Comparison of ENCODE assay signal across 1 cellular context in genomic region chr7:16668049-16668858, GRCh38.
A peak's percentile ranks its signal among the peaks of the same experiment; 100 is the strongest.
TF ChIP-seq lines count a peak whose summit lies in the region.

No MANE protein-coding gene starts in this region.

TF ChIP-seq in HEK293, 187 proteins besides CTCF, POLR2A, EP300 and RAD21 (continued from another document):
- TF ChIP-seq ATF2 (tag by site-specific recombination; IDR thresholded peaks at IDR 0.05; ENCODE audit: low read depth) (no peak), ZSCAN23 (tag by site-specific recombination; IDR thresholded peaks at IDR 0.05) (no peak), ZNF571 (tag by site-specific recombination; IDR thresholded peaks at IDR 0.05) (no peak), SALL2 (tag by site-specific recombination; IDR thresholded peaks at IDR 0.05; ENCODE audit: borderline replicate concordance) (no peak), ZNF362 (tag by site-specific recombination; IDR thresholded peaks at IDR 0.05) (no peak), ZBTB48 (tag by site-specific recombination; IDR thresholded peaks at IDR 0.05) (no peak), ZNF266 (tag by site-specific recombination; IDR thresholded peaks at IDR 0.05; ENCODE audit: low read depth) (no peak), ZSCAN5A (tag by site-specific recombination; IDR thresholded peaks at IDR 0.05) (no peak), ZNF335 (tag by site-specific recombination; conservative IDR thresholded peaks at IDR 0.05) (0 out of 2 replicates have a peak, but pooled peaks have one; percentile 24), ZNF280C (tag by site-specific recombination; IDR thresholded peaks at IDR 0.05) (no peak), ZNF664 (tag by site-specific recombination; IDR thresholded peaks at IDR 0.05) (no peak), ZBTB17 (tag by site-specific recombination; IDR thresholded peaks at IDR 0.05) (peak; percentile 41), ZNF777 (tag by site-specific recombination; IDR thresholded peaks at IDR 0.05; ENCODE audit: borderline replicate concordance) (no peak), ZNF610 (tag by site-specific recombination; IDR thresholded peaks at IDR 0.05; ENCODE audit: borderline replicate concordance) (no peak), ZNF112 (tag by site-specific recombination; IDR thresholded peaks at IDR 0.05) (no peak), PATZ1 (tag by site-specific recombination; IDR thresholded peaks at IDR 0.05) (no peak), ZNF169 (tag by site-specific recombination; IDR thresholded peaks at IDR 0.05) (no peak), PRDM10 (tag by site-specific recombination; IDR thresholded peaks at IDR 0.05) (no peak), ZNF654 (tag by site-specific recombination; IDR thresholded peaks at IDR 0.05; ENCODE audit: low read depth) (no peak), ZNF76 (tag by site-specific recombination; IDR thresholded peaks at IDR 0.05; ENCODE audit: borderline replicate concordance, low read depth) (no peak), ZNF449 (tag by site-specific recombination; IDR thresholded peaks at IDR 0.05) (no peak), ZBTB1 (tag by site-specific recombination; IDR thresholded peaks at IDR 0.05) (no peak), ZNF221 (tag by site-specific recombination; IDR thresholded peaks at IDR 0.05; ENCODE audit: borderline replicate concordance) (no peak), ZIC2 (tag by site-specific recombination; IDR thresholded peaks at IDR 0.05) (no peak), ZNF211 (tag by site-specific recombination; IDR thresholded peaks at IDR 0.05; ENCODE audit: low read depth) (no peak), REPIN1 (tag by site-specific recombination; IDR thresholded peaks at IDR 0.05; ENCODE audit: low read depth) (no peak), GLIS2 (tag by site-specific recombination; IDR thresholded peaks at IDR 0.05) (no peak), HOXC10 (CRISPR knock-in tag; IDR thresholded peaks at IDR 0.05) (no peak), ZFP69B (tag by site-specific recombination; IDR thresholded peaks at IDR 0.05) (no peak), ZNF2 (tag by site-specific recombination; IDR thresholded peaks at IDR 0.05) (0 out of 2 replicates have a peak, but pooled peaks have one; percentile 18), ZBTB20 (tag by site-specific recombination; IDR thresholded peaks at IDR 0.05) (no peak), ZSCAN30 (tag by site-specific recombination; IDR thresholded peaks at IDR 0.05) (0 out of 2 replicates have a peak, but pooled peaks have one; percentile 40), MEIS1 (CRISPR knock-in tag; IDR thresholded peaks at IDR 0.05; ENCODE audit: borderline replicate concordance) (no peak), SCRT2 (tag by site-specific recombination; IDR thresholded peaks at IDR 0.05) (no peak), SETDB1 (IDR thresholded peaks at IDR 0.05; ENCODE audit: insufficient read length, low read length) (no peak), ZNF704 (tag by site-specific recombination; IDR thresholded peaks at IDR 0.05) (no peak), ZNF10 (tag by site-specific recombination; IDR thresholded peaks at IDR 0.05) (no peak), ZNF223 (tag by site-specific recombination; IDR thresholded peaks at IDR 0.05) (no peak), SP7 (tag by site-specific recombination; IDR thresholded peaks at IDR 0.05) (peak; percentile 86), PRDM6 (tag by site-specific recombination; IDR thresholded peaks at IDR 0.05) (no peak; the same call in 1 of the 2 replicates), ZNF239 (tag by site-specific recombination; IDR thresholded peaks at IDR 0.05) (no peak), TCF7L2 (IDR thresholded peaks at IDR 0.05; ENCODE audit: borderline replicate concordance, low read depth, low read length) (no peak), PRDM1 (tag by site-specific recombination; IDR thresholded peaks at IDR 0.05) (peak; percentile 57; the same call in 1 of the 2 replicates), ZNF366 (tag by site-specific recombination; conservative IDR thresholded peaks at IDR 0.05) (0 out of 2 replicates have a peak, but pooled peaks have one; percentile 44), ZNF548 (tag by site-specific recombination; IDR thresholded peaks at IDR 0.05) (no peak), ZNF560 (tag by site-specific recombination; IDR thresholded peaks at IDR 0.05; ENCODE audit: borderline replicate concordance) (no peak), INSM2 (tag by site-specific recombination; IDR thresholded peaks at IDR 0.05) (peak; percentile 64; the same call in 1 of the 2 replicates), BCL11A (tag by site-specific recombination; IDR thresholded peaks at IDR 0.05; ENCODE audit: low read depth) (no peak), ZNF677 (tag by site-specific recombination; IDR thresholded peaks at IDR 0.05) (no peak)
